16 cellular contexts compared by ENCODE assay signal in the genomic region with DNA sequence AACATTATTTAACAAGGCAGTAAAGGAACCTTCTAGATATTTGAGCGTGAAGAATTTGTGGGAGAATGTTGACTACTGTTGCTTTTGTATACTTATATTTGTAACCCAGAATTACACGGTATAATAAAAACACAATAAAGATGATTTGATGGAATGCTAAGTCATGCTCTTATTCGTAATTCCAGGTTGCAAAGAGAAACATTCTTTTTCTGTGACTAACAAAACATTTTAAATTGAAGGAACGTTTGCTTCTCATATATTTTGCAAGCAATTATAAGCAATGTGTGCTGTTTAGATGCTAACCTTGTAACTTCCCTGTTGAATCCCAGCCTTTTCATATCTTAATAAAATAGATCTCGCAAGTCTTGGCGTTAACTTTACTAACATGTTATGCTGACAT.
DNase-seq lines count a peak whose midpoint lies in the region; TF ChIP-seq lines count a peak whose summit lies in the region.
"Had no signal": no experiment of that assay in that cellular context is flagged by ENCODE, and none has a peak within 500 bp of the region (broad histone marks: within the 10 kb centered on the region; RNA-seq: fewer than 3 reads in every experiment).

No MANE protein-coding gene starts in this region.

- H3K9me3 ChIP-seq in HUES64 (ENCODE audit: insufficient read depth, low read depth, low read length) (no peaks in the 10 kb centered on the region; the same call in 1 of the 2 replicates), left ventricle myocardium inferior (replicated peaks) (no peaks in the 10 kb centered on the region)
- H3K9me3 ChIP-seq: neutrophil, uterus had no signal

- H3K36me3 ChIP-seq in HUES64 (ENCODE audit: insufficient read depth, low read length) = peaks cover 67% of the 10 kb centered on the region
- peaks cover 18% of the 10 kb centered on the region for H3K36me3 ChIP-seq in left ventricle myocardium inferior
- H3K36me3 ChIP-seq: uterus had no signal

- peak; percentile 35 for DNase-seq in AG08395 (ENCODE audit: low spot score)
- DNase-seq in cardiac fibroblast (ENCODE audit: low read depth in 2 of 2) = peak; percentile 43 to 76
- DNase-seq in kidney tubule cell (ENCODE audit: low spot score) = peak; percentile 19
- DNase-seq in NCI-H446 (lab: John Stamatoyannopoulos, UW) = no peak
- no peak for DNase-seq in HuH-7 (ENCODE audit: low spot score)
- no peak for DNase-seq in cerebellar nuclear complex (lab: John Stamatoyannopoulos, UW)
- DNase-seq in left ventricle myocardium inferior = no peak
- DNase-seq: activated CD8-positive, alpha-beta memory T cell treated with anti-CD3 and anti-CD28 coated beads, Interleukin-2, amount 50 U/mL, for 48 hours; DMS79; NCI-H2029 treated with DMSO at 0.1 percent for 48 hours; NCI-H526 treated with DMSO at 0.1 percent for 48 hours; PC-9; stimulated activated naive CD8-positive, alpha-beta T cell treated with anti-CD3 and anti-CD28 coated beads, Interleukin-15, amount 100 ng/mL, for 72 hours; uterus had no signal

- H3K27me3 ChIP-seq in HUES64 (ENCODE audit: insufficient read depth, low read length) = no peaks in the 10 kb centered on the region
- H3K27me3 ChIP-seq in left ventricle myocardium inferior (ENCODE audit: low read depth) = no peaks in the 10 kb centered on the region
- H3K27me3 ChIP-seq: neutrophil, uterus had no signal

- H3K4me1 ChIP-seq in HUES64 (ENCODE audit: insufficient read depth, low read length) (peaks cover 28% of the 10 kb centered on the region), left ventricle myocardium inferior (peaks cover 5% of the 10 kb centered on the region)

- WGBS in HUES64 = 85% methylated on average over 4 of the region's 6 CpGs

- H3K27ac ChIP-seq in HUES64 (ENCODE audit: low read depth, low read length) (peak overlapping the region; percentile 78), left ventricle myocardium inferior (replicated peaks) (no peak overlapping the region)
- H3K27ac ChIP-seq: neutrophil, PC-9 had no signal

- intact Hi-C loops in left ventricle myocardium inferior (cut with micrococcal nuclease) = no loop called here

- TF ChIP-seq CTCF in cardiac fibroblast (IDR thresholded peaks at IDR 0.05; ENCODE audit: low read depth, low read length) = no peak
- no peak for TF ChIP-seq CTCF in left ventricle myocardium inferior (IDR thresholded peaks at IDR 0.05; ENCODE audit: borderline replicate concordance)

- H3K4me3 ChIP-seq in HUES64 (ENCODE audit: low read length) (no peak overlapping the region), cardiac fibroblast (replicated peaks in 1 of 2; ENCODE audit: low read depth in 2 of 2, low read length in 2 of 2) (no peak overlapping the region), left ventricle myocardium inferior (no peak overlapping the region)
- H3K4me3 ChIP-seq: PC-9, uterus had no signal

- H3K9ac ChIP-seq in HUES64 (ENCODE audit: low read depth, low read length) = no peak overlapping the region

Comparison
In these comparisons a context has a peak if more than half of its experiments do, and no peak if none do; other contexts are left out.
1. DNase-seq: peak in AG08395 (single experiment), cardiac fibroblast (2 of 2) and kidney tubule cell (single experiment); none in NCI-H446 (0 of 2), HuH-7 (single experiment), cerebellar nuclear complex (0 of 2) and left ventricle myocardium inferior (single experiment).